17 cellular contexts compared by ENCODE assay signal in genomic region chr1:56712150-56712549, GRCh38.
DNase-seq lines count a peak whose midpoint lies in the region; ATAC-seq and TF ChIP-seq lines count a peak whose summit lies in the region.
"Had no signal": no experiment of that assay in that cellular context is flagged by ENCODE, and none has a peak within 500 bp of the region (broad histone marks: within the 10 kb centered on the region; RNA-seq: fewer than 3 reads in every experiment).

No MANE protein-coding gene starts in this region.

- H3K9me1 ChIP-seq in IMR-90 (ENCODE audit: insufficient read depth, low read length) = no peaks in the 10 kb centered on the region

- TF ChIP-seq CTCF in IMR-90 (conservative IDR thresholded peaks at IDR 0.05; ENCODE audit: low read depth, low read length) (no peak), left lung (IDR thresholded peaks at IDR 0.05) (no peak)

- H3K9me3 ChIP-seq in IMR-90 (ENCODE audit: control insufficient read depth, insufficient read depth, low read length) (no peaks in the 10 kb centered on the region), left lung (no peaks in the 10 kb centered on the region)
- H3K9me3 ChIP-seq: BLaER1 treated with 17β-estradiol and CSF1 and Interleukin-3, amounts not matched to agents 10 nM and 100 nM; HAP-1 had no signal

- H2BK20ac ChIP-seq in IMR-90 (ENCODE audit: low read depth, low read length) = peak overlapping the region; percentile 58; the same call in 1 of the 2 replicates

- no peak overlapping the region for H4K91ac ChIP-seq in IMR-90 (ENCODE audit: insufficient read depth, low read depth, low read length)

- intact Hi-C loops in IMR-90 (cut with micrococcal nuclease) = no loop called here
- intact Hi-C loops in left lung (cut with DNase I) = no loop called here

- peaks cover 3% of the 10 kb centered on the region; the same call in 1 of the 2 replicates for H3K36me3 ChIP-seq in IMR-90 (ENCODE audit: control insufficient read depth, insufficient read depth, low read length)
- H3K36me3 ChIP-seq in left lung = no peaks in the 10 kb centered on the region

- no peak for TF ChIP-seq RAD21 in IMR-90 (IDR thresholded peaks at IDR 0.05; ENCODE audit: low read length)

- H2AFZ ChIP-seq in IMR-90 (replicated peaks; ENCODE audit: low read length, poor library complexity) = no peak overlapping the region
- H2AFZ ChIP-seq: GM23248 had no signal

- no peak overlapping the region for H2AK9ac ChIP-seq in IMR-90 (replicated peaks; ENCODE audit: low read depth, low read length, poor library complexity)

- H3K79me1 ChIP-seq in IMR-90 (ENCODE audit: low read depth in 1 of 2, low read length in 2 of 2) = no peaks in the 10 kb centered on the region

- H3K18ac ChIP-seq in IMR-90 (ENCODE audit: low read depth, low read length) = peak overlapping the region; percentile 89; the same call in 1 of the 2 replicates

- 0 out of 3 replicates have a peak overlapping the region, but pooled peaks have one; percentile 29 for H2BK15ac ChIP-seq in IMR-90 (ENCODE audit: low read depth, low read length)

- DNase-seq in NCI-H510A treated with DMSO at 0.1 percent for 48 hours (lab: John Stamatoyannopoulos, UW) (peak; percentile 14), NCI-H510A (lab: John Stamatoyannopoulos, UW) (no peak), DMS79 treated with DMSO at 0.1 percent for 48 hours (lab: John Stamatoyannopoulos, UW) (peak; percentile 33), IMR-90 (no peak), left lung (no peak), hippocampal formation (lab: John Stamatoyannopoulos, UW) (no peak)
- DNase-seq in stimulated activated effector memory CD8-positive, alpha-beta T cell treated with anti-CD3 and anti-CD28 coated beads, Interleukin-12 subunit alpha, Interleukin-12 subunit beta, amount 100 ng/mL, for 72 hours (ENCODE audit: low spot score in 2 of 2) = no peak
- DNase-seq in activated CD4-positive, alpha-beta T cell treated with anti-CD3 and anti-CD28 coated beads for 1 hour = no peak
- DNase-seq: Calu3; CD8-positive, alpha-beta T cell; GDM1; GM23248; HFFc6 had no signal

- H3K4me1 ChIP-seq in IMR-90 (ENCODE audit: control insufficient read depth, insufficient read depth, low read length) (peaks cover 5% of the 10 kb centered on the region), left lung (no peaks in the 10 kb centered on the region)
- H3K4me1 ChIP-seq: BLaER1 treated with 17β-estradiol and CSF1 and Interleukin-3, amounts not matched to agents 10 nM and 100 nM; HAP-1 had no signal

- ATAC-seq in IMR-90 (ENCODE audit: low read depth) = no peak; the same call in 1 of the 2 replicates
- peak; percentile 20 for ATAC-seq in left lung
- no peak for ATAC-seq in stimulated activated effector memory CD8-positive, alpha-beta T cell treated with anti-CD3 and anti-CD28 coated beads, Interleukin-12 subunit alpha, Interleukin-12 subunit beta, amount 100 ng/mL, for 72 hours
- ATAC-seq: CD8-positive, alpha-beta T cell had no signal

- H3K9me3 Mint-ChIP-seq in stimulated activated effector memory CD8-positive, alpha-beta T cell treated with anti-CD3 and anti-CD28 coated beads, Interleukin-12 subunit alpha, Interleukin-12 subunit beta, amount 100 ng/mL, for 72 hours = no peaks in the 10 kb centered on the region
- H3K9me3 Mint-ChIP-seq: CD8-positive, alpha-beta T cell; HFFc6; IgD-negative memory B cell had no signal

- H3K4me2 ChIP-seq in IMR-90 (ENCODE audit: low read depth, low read length) = peak overlapping the region; percentile 63; the same call in 1 of the 2 replicates
- H3K4me2 ChIP-seq: BLaER1 treated with 17β-estradiol and CSF1 and Interleukin-3, amounts not matched to agents 10 nM and 100 nM had no signal

- peak overlapping the region in 1 of 2 experiments; percentile 57; a peak in 1 of 4 replicates for H4K8ac ChIP-seq in IMR-90 (ENCODE audit: low read depth in 2 of 2, low read length in 2 of 2)

- no CpG with 5 or more reads among the region's 1 CpG for WGBS in IMR-90 (ENCODE audit: extremely low coverage in 2 of 2, insufficient read length in 1 of 2), 2 experiments

- H3K14ac ChIP-seq in IMR-90 (replicated peaks; ENCODE audit: low read depth, low read length) = no peak overlapping the region

- no peaks in the 10 kb centered on the region for H3K36me3 Mint-ChIP-seq in stimulated activated effector memory CD8-positive, alpha-beta T cell treated with anti-CD3 and anti-CD28 coated beads, Interleukin-12 subunit alpha, Interleukin-12 subunit beta, amount 100 ng/mL, for 72 hours
- H3K36me3 Mint-ChIP-seq: CD8-positive, alpha-beta T cell; IgD-negative memory B cell had no signal

- H3K4ac ChIP-seq in IMR-90 (ENCODE audit: low read depth, low read length) = peak overlapping the region; percentile 38; the same call in 1 of the 2 replicates

- H3K4me3 ChIP-seq in IMR-90 (ENCODE audit: insufficient read depth, low read depth, low read length) = no peak overlapping the region
- H3K4me3 ChIP-seq in left lung = no peak overlapping the region
- H3K4me3 ChIP-seq: BLaER1 treated with 17β-estradiol and CSF1 and Interleukin-3, amounts not matched to agents 10 nM and 100 nM; GM23248; HAP-1 had no signal

- H4K20me1 ChIP-seq in IMR-90 (ENCODE audit: insufficient read depth, low read length) = no peaks in the 10 kb centered on the region
- H4K20me1 ChIP-seq: BLaER1 treated with 17β-estradiol and CSF1 and Interleukin-3, amounts not matched to agents 10 nM and 100 nM had no signal

- H3K27ac ChIP-seq in IMR-90 (ENCODE audit: insufficient read depth, low read length) (no peak overlapping the region), left lung (no peak overlapping the region)
- H3K27ac ChIP-seq: BLaER1 treated with 17β-estradiol and CSF1 and Interleukin-3, amounts not matched to agents 10 nM and 100 nM; GM23248 had no signal

- H2BK5ac ChIP-seq in IMR-90 (ENCODE audit: low read depth, low read length, poor library complexity, severe bottlenecking) = peak overlapping the region; percentile 17

- BruUV-seq in IMR-90 (replicated peaks; lab: Mats Ljungman, UMichigan) = no TSS peak

- H4K5ac ChIP-seq in IMR-90 (ENCODE audit: low read depth, low read length) = no peak overlapping the region

- peak overlapping the region; percentile 20; the same call in 1 of the 2 replicates for H3K23ac ChIP-seq in IMR-90 (ENCODE audit: low read depth, low read length)

- H2AK5ac ChIP-seq in IMR-90 (ENCODE audit: low read depth, low read length) = no peak overlapping the region

- no peak overlapping the region for H3K56ac ChIP-seq in IMR-90 (ENCODE audit: extremely low read depth, insufficient read depth, low read length)

- in situ Hi-C loops in IMR-90 (cut with MboI; ENCODE audit: low sequenced_read_pairs) = no loop called here

- POLR2A ChIA-PET in IMR-90 (lab: Charles Lee; ENCODE audit: unreplicated experiment) = no interaction called here

- CTCF ChIA-PET in IMR-90 (lab: Yijun Ruan, JAX) = interaction anchor here (0.5 to 1.4 kb wide), 3 partner anchors 9 to 1428 kb away, joined by 3 to 6 read pairs (median 5); no protein-coding TSS in a partner anchor

- no peak overlapping the region for H3K4me3 Mint-ChIP-seq in stimulated activated effector memory CD8-positive, alpha-beta T cell treated with anti-CD3 and anti-CD28 coated beads, Interleukin-12 subunit alpha, Interleukin-12 subunit beta, amount 100 ng/mL, for 72 hours
- H3K4me3 Mint-ChIP-seq: B cell; CD8-positive, alpha-beta T cell; HFFc6; IgD-negative memory B cell had no signal

- H3K27me3 ChIP-seq in IMR-90 (ENCODE audit: control insufficient read depth, insufficient read depth, low read length) (no peaks in the 10 kb centered on the region), left lung (no peaks in the 10 kb centered on the region)
- H3K27me3 ChIP-seq: BLaER1 treated with 17β-estradiol and CSF1 and Interleukin-3, amounts not matched to agents 10 nM and 100 nM had no signal

- peak overlapping the region; percentile 72; the same call in 1 of the 2 replicates for H2BK120ac ChIP-seq in IMR-90 (ENCODE audit: low read depth, low read length)

- dilution Hi-C loops in IMR-90 (cut with HindIII; ENCODE audit: low sequenced_read_pairs, unreplicated experiment) = no loop called here

- no peaks in the 10 kb centered on the region for H3K4me1 Mint-ChIP-seq in stimulated activated effector memory CD8-positive, alpha-beta T cell treated with anti-CD3 and anti-CD28 coated beads, Interleukin-12 subunit alpha, Interleukin-12 subunit beta, amount 100 ng/mL, for 72 hours
- H3K4me1 Mint-ChIP-seq: B cell, IgD-negative memory B cell had no signal

- H3K9ac ChIP-seq in IMR-90 (ENCODE audit: low read depth, low read length) = no peak overlapping the region
- H3K9ac ChIP-seq: BLaER1 treated with 17β-estradiol and CSF1 and Interleukin-3, amounts not matched to agents 10 nM and 100 nM; GM23248 had no signal

- no peak for TF ChIP-seq POLR2A in IMR-90 (IDR thresholded peaks at IDR 0.05; ENCODE audit: low read depth, low read length)

- H3K27ac Mint-ChIP-seq in stimulated activated effector memory CD8-positive, alpha-beta T cell treated with anti-CD3 and anti-CD28 coated beads, Interleukin-12 subunit alpha, Interleukin-12 subunit beta, amount 100 ng/mL, for 72 hours = no peak overlapping the region
- H3K27ac Mint-ChIP-seq: B cell; CD8-positive, alpha-beta T cell; HFFc6; IgD-negative memory B cell had no signal

TF ChIP-seq in IMR-90, 13 proteins besides CTCF, POLR2A, EP300 and RAD21:
- TF ChIP-seq MAFK (IDR thresholded peaks at IDR 0.05; ENCODE audit: low read depth, low read length) = no peak
- TF ChIP-seq CHD1 (IDR thresholded peaks at IDR 0.05; ENCODE audit: low read depth, low read length) = no peak
- no peak for TF ChIP-seq SMC3 (IDR thresholded peaks at IDR 0.05; ENCODE audit: low read depth, low read length)
- no peak for TF ChIP-seq CEBPB (IDR thresholded peaks at IDR 0.05; ENCODE audit: low read depth, low read length)
- TF ChIP-seq ELK1 (IDR thresholded peaks at IDR 0.05; ENCODE audit: borderline replicate concordance, low read depth, low read length) = no peak
- no peak for TF ChIP-seq RCOR1 (IDR thresholded peaks at IDR 0.05; ENCODE audit: insufficient replicate concordance, low read length)
- no peak for TF ChIP-seq MAZ (IDR thresholded peaks at IDR 0.05; ENCODE audit: borderline replicate concordance, low read depth, low read length)
- TF ChIP-seq RFX5 (IDR thresholded peaks at IDR 0.05; ENCODE audit: low read depth, low read length) = no peak
- no peak for TF ChIP-seq BHLHE40 (IDR thresholded peaks at IDR 0.05; ENCODE audit: low read depth, low read length)
TF ChIP-seq in IMR-90: peak in this region for 0.

Comparison
In these comparisons a context has a peak if more than half of its experiments do, and no peak if none do; other contexts are left out.
1. DNase-seq: peak in NCI-H510A treated with DMSO at 0.1 percent for 48 hours (single experiment) and DMS79 treated with DMSO at 0.1 percent for 48 hours (single experiment); none in NCI-H510A (single experiment), IMR-90 (single experiment), left lung (0 of 2), hippocampal formation (0 of 2), stimulated activated effector memory CD8-positive, alpha-beta T cell treated with anti-CD3 and anti-CD28 coated beads, Interleukin-12 subunit alpha, Interleukin-12 subunit beta, amount 100 ng/mL, for 72 hours (0 of 2) and activated CD4-positive, alpha-beta T cell treated with anti-CD3 and anti-CD28 coated beads for 1 hour (single experiment).